ENCODE assay signal across 27 cellular contexts in genomic region chr15:59537384-59537783, GRCh38.
"Had no signal": no experiment of that assay in that cellular context is flagged by ENCODE, and none has a peak within 500 bp of the region (broad histone marks: within the 10 kb centered on the region; RNA-seq: fewer than 3 reads in every experiment).

No MANE protein-coding gene starts in this region.

- H3K4me1 Mint-ChIP-seq: activated CD4-positive, alpha-beta T cell treated with anti-CD3 and anti-CD28 coated beads for 36 hours; neural progenitor cell had no signal

- H3K9me3 Mint-ChIP-seq: activated naive CD4-positive, alpha-beta T cell treated with anti-CD3 and anti-CD28 coated beads, Interleukin-2, amount 50 U/mL, for 72 hours; activated T-cell treated with anti-CD3 and anti-CD28 coated beads, Interleukin-2, amount 50 U/mL, for 72 hours; natural killer cell; neural progenitor cell had no signal

- H3K4me2 ChIP-seq: neural progenitor cell, smooth muscle cell had no signal

- H3K27ac ChIP-seq: breast epithelium, epithelial cell of prostate, left lung, lower lobe of right lung, neural progenitor cell, parathyroid adenoma, psoas muscle, testis, uterus had no signal

- H3K36me3 Mint-ChIP-seq: activated CD8-positive, alpha-beta memory T cell treated with anti-CD3 and anti-CD28 coated beads, Interleukin-2, amount 10 ng/mL, durations not matched to agents 7 days and 5 days; activated naive CD4-positive, alpha-beta T cell treated with anti-CD3 and anti-CD28 coated beads, Interleukin-2, amount 50 U/mL, for 72 hours; natural killer cell; neural progenitor cell had no signal

- H3K79me2 ChIP-seq: parathyroid adenoma had no signal

- H3K27me3 Mint-ChIP-seq: activated CD4-positive, alpha-beta T cell treated with anti-CD3 and anti-CD28 coated beads for 36 hours had no signal

- H3K36me3 ChIP-seq: breast epithelium, left lung, lower lobe of right lung, neural progenitor cell, uterus had no signal

- H3K27ac Mint-ChIP-seq: activated CD4-positive, alpha-beta T cell treated with anti-CD3 and anti-CD28 coated beads for 36 hours; activated CD8-positive, alpha-beta memory T cell treated with anti-CD3 and anti-CD28 coated beads, Interleukin-2, amount 10 ng/mL, durations not matched to agents 7 days and 5 days; activated CD8-positive, alpha-beta T cell treated with anti-CD3 and anti-CD28 coated beads, Interleukin-2, amount 10 ng/mL, durations not matched to agents 7 days and 5 days; activated T-cell treated with anti-CD3 and anti-CD28 coated beads, Interleukin-2, amount 50 U/mL, for 72 hours; natural killer cell; neural progenitor cell had no signal

- DNase-seq: activated CD4-positive, alpha-beta T cell treated with anti-CD3 and anti-CD28 coated beads for 36 hours; activated CD4-positive, CD25-positive, alpha-beta regulatory T cell; activated CD8-positive, alpha-beta memory T cell treated with anti-CD3 and anti-CD28 coated beads, Interleukin-2, amount 10 ng/mL, durations not matched to agents 7 days and 5 days; activated CD8-positive, alpha-beta T cell treated with anti-CD3 and anti-CD28 coated beads, Interleukin-2, amount 10 ng/mL, durations not matched to agents 7 days and 5 days; activated naive CD4-positive, alpha-beta T cell; activated T-cell treated with anti-CD3 and anti-CD28 coated beads, Interleukin-2, amount 50 U/mL, for 72 hours; central memory CD4-positive, alpha-beta T cell; effector CD8-positive, alpha-beta T cell; left lung; lower lobe of right lung; mesendoderm; natural killer cell; occipital lobe; psoas muscle; stimulated activated CD4-positive, alpha-beta T cell treated with anti-CD3 and anti-CD28 coated beads, Interleukin-1b, Interleukin-23, amount 100 ng/mL, for 48 hours; stimulated activated CD4-positive, alpha-beta T cell treated with anti-CD3 and anti-CD28 coated beads, Interleukin-4, amount 100 ng/mL, for 4 hours; stimulated activated naive CD4-positive, alpha-beta T cell; T-helper 2 cell; testis; trophoblast cell; uterus had no signal

- H2AFZ ChIP-seq: neural progenitor cell, parathyroid adenoma had no signal

- H3K4me3 ChIP-seq: breast epithelium, left lung, lower lobe of right lung, neural progenitor cell, psoas muscle, smooth muscle cell, testis, uterus had no signal

- H3K4me3 Mint-ChIP-seq: activated CD4-positive, alpha-beta T cell treated with anti-CD3 and anti-CD28 coated beads for 36 hours; activated CD8-positive, alpha-beta memory T cell treated with anti-CD3 and anti-CD28 coated beads, Interleukin-2, amount 10 ng/mL, durations not matched to agents 7 days and 5 days; activated CD8-positive, alpha-beta T cell treated with anti-CD3 and anti-CD28 coated beads, Interleukin-2, amount 10 ng/mL, durations not matched to agents 7 days and 5 days; activated T-cell treated with anti-CD3 and anti-CD28 coated beads, Interleukin-2, amount 50 U/mL, for 72 hours; natural killer cell; neural progenitor cell had no signal

- H3K4me1 ChIP-seq: breast epithelium, neural progenitor cell, parathyroid adenoma, psoas muscle, testis, uterus had no signal

- H3K9me3 ChIP-seq: breast epithelium, left lung, lower lobe of right lung, psoas muscle, testis, uterus had no signal

- ATAC-seq: activated CD4-positive, alpha-beta T cell treated with anti-CD3 and anti-CD28 coated beads for 36 hours; activated CD8-positive, alpha-beta memory T cell treated with anti-CD3 and anti-CD28 coated beads, Interleukin-2, amount 10 ng/mL, durations not matched to agents 7 days and 5 days; activated CD8-positive, alpha-beta T cell treated with anti-CD3 and anti-CD28 coated beads, Interleukin-2, amount 10 ng/mL, durations not matched to agents 7 days and 5 days; activated naive CD4-positive, alpha-beta T cell treated with anti-CD3 and anti-CD28 coated beads, Interleukin-2, amount 50 U/mL, for 72 hours; activated T-cell treated with anti-CD3 and anti-CD28 coated beads, Interleukin-2, amount 50 U/mL, for 72 hours; left lung; lower lobe of right lung; natural killer cell; psoas muscle had no signal
